ENCODE assay signal across 25 cellular contexts in the genomic region with DNA sequence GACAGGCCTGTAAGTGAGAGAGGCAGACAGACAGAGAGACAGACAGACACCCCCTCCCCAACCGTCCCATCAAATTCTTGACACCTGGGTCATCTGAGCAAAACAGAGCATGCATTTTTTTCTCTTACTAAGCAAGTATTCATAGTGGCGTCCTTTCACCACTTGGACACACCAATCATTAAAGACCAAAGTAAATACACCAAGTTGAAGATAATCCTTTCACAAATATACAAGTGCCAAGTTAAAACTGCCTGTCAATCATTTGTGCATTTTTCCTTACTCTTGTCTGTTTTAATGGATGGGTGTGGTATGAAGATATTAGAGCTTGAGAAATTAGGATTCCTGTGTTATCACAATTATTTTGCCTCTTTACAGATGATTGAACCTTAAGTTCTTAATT.
DNase-seq lines count a peak whose midpoint lies in the region; ATAC-seq, FAIRE-seq and TF ChIP-seq lines count a peak whose summit lies in the region.
"Had no signal": no experiment of that assay in that cellular context is flagged by ENCODE, and none has a peak within 500 bp of the region (broad histone marks: within the 10 kb centered on the region; RNA-seq: fewer than 3 reads in every experiment).

No MANE protein-coding gene starts in this region.

- H3K27me3 ChIP-seq in HepG2 (ENCODE audit: control insufficient read depth in 1 of 2, insufficient read depth in 2 of 2, low read length in 2 of 2) = no peaks in the 10 kb centered on the region; a peak in 1 of 5 replicates
- H3K27me3 ChIP-seq in right lobe of liver = no peaks in the 10 kb centered on the region
- H3K27me3 ChIP-seq: SJSA1 had no signal

- H3K9me3 ChIP-seq in HepG2 (ENCODE audit: low read length) (no peaks in the 10 kb centered on the region), right lobe of liver (no peaks in the 10 kb centered on the region)
- H3K9me3 ChIP-seq: A549, SJSA1 had no signal

- H3K4me3 ChIP-seq in HepG2 (replicated peaks in 1 of 3; ENCODE audit: insufficient read depth in 1 of 3, low read depth in 2 of 3, low read length in 3 of 3) = no peak overlapping the region
- no peak overlapping the region for H3K4me3 ChIP-seq in right lobe of liver
- H3K4me3 ChIP-seq in LNCaP clone FGC (ENCODE audit: low read depth, low read length) = no peak overlapping the region
- H3K4me3 ChIP-seq: A549, GM23248, SJSA1 had no signal

- TF ChIP-seq EP300 in HepG2 (IDR thresholded peaks at IDR 0.05; ENCODE audit: low read depth in 2 of 2, low read length in 2 of 2) = no peak
- TF ChIP-seq EP300 in HepG2 (CRISPR knock-in tag; IDR thresholded peaks at IDR 0.05; ENCODE audit: borderline replicate concordance) = no peak

- H3K79me2 ChIP-seq in HepG2 (ENCODE audit: insufficient read depth, low read length) = no peaks in the 10 kb centered on the region

- H3K4me2 ChIP-seq in HepG2 (ENCODE audit: low read depth, low read length) = no peak overlapping the region
- H3K4me2 ChIP-seq: A549 had no signal

- TF ChIP-seq CTCF in HepG2 (CRISPR knock-in tag; IDR thresholded peaks at IDR 0.05) (no peak), right lobe of liver (IDR thresholded peaks at IDR 0.05) (no peak), LNCaP clone FGC (IDR thresholded peaks at IDR 0.05; ENCODE audit: control insufficient read depth, extremely low read depth, insufficient read depth) (no peak), chondrocyte (IDR thresholded peaks at IDR 0.05) (no peak), MCF 10A (IDR thresholded peaks at IDR 0.05; ENCODE audit: unreplicated experiment) (no peak)

- no peak overlapping the region for H2AFZ ChIP-seq in HepG2 (ENCODE audit: low read length)
- H2AFZ ChIP-seq: GM23248 had no signal

- H4K20me1 ChIP-seq in HepG2 (ENCODE audit: insufficient read depth, low read length) = no peaks in the 10 kb centered on the region

- ATAC-seq in HepG2 = no peak
- ATAC-seq in right lobe of liver = no peak
- ATAC-seq in HG02623 (IDR thresholded peaks at IDR 0.05; ENCODE audit: unreplicated experiment) = no peak
- ATAC-seq: A549 had no signal

- WGBS in HepG2 (ENCODE audit: low lambda C conversion rate) = 0% methylated on average over 2 of the region's 2 CpGs
- WGBS in right lobe of liver (ENCODE audit: insufficient coverage, low coverage, low lambda C conversion rate, missing lambda C conversion rate) = 26% methylated on average over 2 of the region's 2 CpGs

- H3K27ac ChIP-seq in HepG2 (ENCODE audit: extremely low read length, insufficient read depth, low read length) = no peak overlapping the region
- no peak overlapping the region for H3K27ac ChIP-seq in right lobe of liver
- H3K27ac ChIP-seq: A549, C4-2B, GM23248, SJSA1 had no signal

- H3K9me3 Mint-ChIP-seq in chondrocyte (ENCODE audit: low read depth) (no peaks in the 10 kb centered on the region), MCF 10A (ENCODE audit: unreplicated experiment) (no peaks in the 10 kb centered on the region)
- H3K9me3 Mint-ChIP-seq: CD8-positive, alpha-beta memory T cell; H9 had no signal

- CTCF ChIA-PET in HepG2 (lab: Yijun Ruan, JAX; ENCODE audit: low intra/inter-chr PET ratio, low total read pairs) (no interaction called here), MCF 10A (lab: Yijun Ruan, JAX) (interaction anchor here (0.7 kb wide), 1 partner anchor 36 kb away, joined by 3 read pairs; no protein-coding TSS in a partner anchor)

- no peak for FAIRE-seq in HepG2 (lab: Jason Lieb, UNC)
- FAIRE-seq: A549, GM18507 had no signal

- H3K4me3 Mint-ChIP-seq in chondrocyte (ENCODE audit: unreplicated experiment) (no peak overlapping the region), MCF 10A (ENCODE audit: unreplicated experiment) (no peak overlapping the region)
- H3K4me3 Mint-ChIP-seq: B cell; CD8-positive, alpha-beta memory T cell; H9 had no signal

- no peaks in the 10 kb centered on the region for H3K36me3 ChIP-seq in HepG2 (replicated peaks in 1 of 2; ENCODE audit: control insufficient read depth in 1 of 2, insufficient read depth in 2 of 2, low read length in 2 of 2)
- H3K36me3 ChIP-seq in right lobe of liver = no peaks in the 10 kb centered on the region
- H3K36me3 ChIP-seq: SJSA1 had no signal

- H3K36me3 Mint-ChIP-seq in chondrocyte (ENCODE audit: low read depth) = no peaks in the 10 kb centered on the region
- no peaks in the 10 kb centered on the region for H3K36me3 Mint-ChIP-seq in MCF 10A (ENCODE audit: insufficient read depth, unreplicated experiment)
- H3K36me3 Mint-ChIP-seq: CD8-positive, alpha-beta memory T cell had no signal

- in situ Hi-C loops in HepG2 (cut with HindIII; ENCODE audit: extremely low pct_ligation_motif_present, low pct_unique_long_range_greater_than_20kb) = no loop called here

- no peak for TF ChIP-seq RAD21 in HepG2 (CRISPR knock-in tag; IDR thresholded peaks at IDR 0.05)

- H3K4me1 ChIP-seq in HepG2 (ENCODE audit: insufficient read depth, low read length) (no peaks in the 10 kb centered on the region), right lobe of liver (no peaks in the 10 kb centered on the region)
- H3K4me1 ChIP-seq: A549, SJSA1 had no signal

- intact Hi-C loops in HepG2 (cut with micrococcal nuclease; ENCODE audit: unreplicated experiment) = no loop called here
- intact Hi-C loops in right lobe of liver (cut with DNase I) = no loop called here
- intact Hi-C loops in MCF 10A (cut with micrococcal nuclease) = no loop called here

- no peaks in the 10 kb centered on the region for H3K27me3 Mint-ChIP-seq in chondrocyte (ENCODE audit: low read depth)
- no peaks in the 10 kb centered on the region for H3K27me3 Mint-ChIP-seq in MCF 10A (ENCODE audit: insufficient read depth, unreplicated experiment)
- H3K27me3 Mint-ChIP-seq: B cell had no signal

- peak overlapping the region; percentile 59 for H3K27ac Mint-ChIP-seq in chondrocyte (ENCODE audit: unreplicated experiment)
- H3K27ac Mint-ChIP-seq in MCF 10A (ENCODE audit: low read depth, unreplicated experiment) = no peak overlapping the region
- H3K27ac Mint-ChIP-seq: B cell; CD8-positive, alpha-beta memory T cell; H9 had no signal

- DNase-seq in HepG2 (ENCODE audit: low spot score) (no peak), right lobe of liver (no peak), LNCaP clone FGC (ENCODE audit: low read depth) (peak; percentile 68), chondrocyte (ENCODE audit: low spot score) (no peak), MCF 10A (ENCODE audit: unreplicated experiment) (no peak), NCI-H2227 (lab: John Stamatoyannopoulos, UW; ENCODE audit: unreplicated experiment) (no peak)
- DNase-seq: Calu3; CD8-positive, alpha-beta memory T cell; GM23248; H9; IMR-90; MV-4-11; NCI-H1105 treated with DMSO at 0.1 percent for 48 hours; NCI-H146; NCI-H1930; NCI-H446 treated with DMSO at 0.1 percent for 48 hours; NCI-H774; Right ventricle myocardium superior; T-helper 2 cell had no signal

- TF ChIP-seq POLR2A in HepG2 (IDR thresholded peaks at IDR 0.05; ENCODE audit: insufficient read depth in 1 of 2, low read depth in 2 of 2, low read length in 2 of 2) (no peak), right lobe of liver (IDR thresholded peaks at IDR 0.05) (no peak)

- H3K9ac ChIP-seq in HepG2 (ENCODE audit: insufficient read depth, low read depth, low read length) = no peak overlapping the region
- H3K9ac ChIP-seq: GM23248 had no signal

- peaks cover 53% of the 10 kb centered on the region for H3K4me1 Mint-ChIP-seq in chondrocyte (ENCODE audit: low read depth)
- H3K4me1 Mint-ChIP-seq in MCF 10A (ENCODE audit: insufficient read depth, unreplicated experiment) = no peaks in the 10 kb centered on the region
- H3K4me1 Mint-ChIP-seq: B cell; CD8-positive, alpha-beta memory T cell; H9 had no signal

- BruUV-seq in HepG2 (replicated peaks; lab: Mats Ljungman, UMichigan) (no TSS peak), MCF 10A (replicated peaks; lab: Mats Ljungman, UMichigan) (no TSS peak)

- POLR2A ChIA-PET in HepG2 (lab: Yijun Ruan, JAX) (no interaction called here), MCF 10A (lab: Yijun Ruan, JAX) (interaction anchor here (1.2 kb wide), 1 partner anchor 12 kb away, joined by 4 read pairs; no protein-coding TSS in a partner anchor)

TF ChIP-seq in HepG2, 621 proteins besides CTCF, POLR2A, EP300 and RAD21:
- TF ChIP-seq ZNF607 (CRISPR knock-in tag; IDR thresholded peaks at IDR 0.05; ENCODE audit: borderline replicate concordance) = no peak
- TF ChIP-seq HIVEP1 (CRISPR knock-in tag; IDR thresholded peaks at IDR 0.05) = no peak
- no peak for TF ChIP-seq CBFB (CRISPR knock-in tag; IDR thresholded peaks at IDR 0.05)
- peak; percentile 16; the same call in 1 of the 2 replicates for TF ChIP-seq TBX3 (IDR thresholded peaks at IDR 0.05; ENCODE audit: borderline replicate concordance)
- peak; percentile 60 for TF ChIP-seq PITX1 (CRISPR knock-in tag; IDR thresholded peaks at IDR 0.05)
